In genomic region chr3:110623571-110623970, GRCh38 we compare ENCODE assay signal across 16 cellular contexts.
DNase-seq lines count a peak whose midpoint lies in the region; ATAC-seq and TF ChIP-seq lines count a peak whose summit lies in the region.
"Had no signal": no experiment of that assay in that cellular context is flagged by ENCODE, and none has a peak within 500 bp of the region (broad histone marks: within the 10 kb centered on the region; RNA-seq: fewer than 3 reads in every experiment).

No MANE protein-coding gene starts in this region.

- H3K36me3 ChIP-seq in breast epithelium: no peaks in the 10 kb centered on the region
- no peaks in the 10 kb centered on the region for H3K36me3 ChIP-seq in mesendoderm (ENCODE audit: control insufficient read depth, insufficient read depth, low read length)
- H3K36me3 ChIP-seq: upper lobe of right lung had no signal

- no peaks in the 10 kb centered on the region for H3K79me1 ChIP-seq in mesendoderm (ENCODE audit: low read length)

- CTCF ChIA-PET in MCF 10A (lab: Yijun Ruan, JAX): no interaction called here

- H3K4me2 ChIP-seq in mesendoderm (ENCODE audit: low read length): no peak overlapping the region

- H3K9me3 Mint-ChIP-seq in MCF 10A (ENCODE audit: unreplicated experiment): peaks cover 8% of the 10 kb centered on the region
- H3K9me3 Mint-ChIP-seq: CD4-positive, CD25-positive, alpha-beta regulatory T cell had no signal

- H3K4me1 Mint-ChIP-seq in MCF 10A (ENCODE audit: insufficient read depth, unreplicated experiment): no peaks in the 10 kb centered on the region
- peaks cover 14% of the 10 kb centered on the region for H3K4me1 Mint-ChIP-seq in T-helper 17 cell

- H3K36me3 Mint-ChIP-seq in MCF 10A (ENCODE audit: insufficient read depth, unreplicated experiment) (no peaks in the 10 kb centered on the region), T-helper 17 cell (ENCODE audit: low read depth) (no peaks in the 10 kb centered on the region)
- H3K36me3 Mint-ChIP-seq: CD4-positive, CD25-positive, alpha-beta regulatory T cell had no signal

- no peak overlapping the region for H2BK15ac ChIP-seq in mesendoderm (replicated peaks; ENCODE audit: low read depth)

- no TSS peak for BruUV-seq in MCF 10A (replicated peaks; lab: Mats Ljungman, UMichigan)

- DNase-seq in MCF 10A (ENCODE audit: unreplicated experiment) (peak; percentile 1), breast epithelium (ENCODE audit: low spot score in 2 of 2) (no peak), T-helper 17 cell (no peak), mesendoderm (no peak), NCI-H524 (lab: John Stamatoyannopoulos, UW) (no peak)
- DNase-seq: CD4-positive, CD25-positive, alpha-beta regulatory T cell; effector CD4-positive, alpha-beta T cell; HCEC 1CT; NCI-H1105 treated with DMSO at 0.1 percent for 48 hours; NCI-H446; small intestine; stimulated activated naive CD4-positive, alpha-beta T cell treated with Interleukin-2 at 50 U/mL for 16 hours; upper lobe of right lung had no signal

- intact Hi-C loops in MCF 10A (cut with micrococcal nuclease) (no loop called here), breast epithelium (cut with DNase I; ENCODE audit: low total_unique reads) (no loop called here)

- no peak overlapping the region for H2AK5ac ChIP-seq in mesendoderm (ENCODE audit: low read length)

- no CpG with 5 or more reads among the region's 1 CpG for WGBS in mesendoderm (ENCODE audit: extremely low coverage, insufficient coverage, low lambda C conversion rate)

- H3K4me1 ChIP-seq in breast epithelium: no peaks in the 10 kb centered on the region
- peaks cover 2% of the 10 kb centered on the region for H3K4me1 ChIP-seq in mesendoderm (ENCODE audit: control insufficient read depth, low read depth, low read length)
- H3K4me1 ChIP-seq: upper lobe of right lung had no signal

- H4K8ac ChIP-seq in mesendoderm (ENCODE audit: low read depth, low read length): no peak overlapping the region

- H3K27me3 ChIP-seq in breast epithelium (no peaks in the 10 kb centered on the region), mesendoderm (ENCODE audit: insufficient read depth, low read length, poor library complexity) (no peaks in the 10 kb centered on the region)
- H3K27me3 ChIP-seq: upper lobe of right lung had no signal

- no peak overlapping the region for H3K27ac Mint-ChIP-seq in MCF 10A (ENCODE audit: low read depth, unreplicated experiment)
- no peak overlapping the region for H3K27ac Mint-ChIP-seq in T-helper 17 cell
- H3K27ac Mint-ChIP-seq: CD4-positive, CD25-positive, alpha-beta regulatory T cell had no signal

- H3K79me2 ChIP-seq in mesendoderm (ENCODE audit: control insufficient read depth, insufficient read depth, low read length): no peaks in the 10 kb centered on the region

- peak; percentile 51 for ATAC-seq in HG02970 (IDR thresholded peaks at IDR 0.05; ENCODE audit: low FRiP score, unreplicated experiment)
- peak; percentile 40 for ATAC-seq in T-helper 17 cell
- ATAC-seq in GM19467 (IDR thresholded peaks at IDR 0.05; ENCODE audit: unreplicated experiment): no peak
- no peak for ATAC-seq in GM19395 (IDR thresholded peaks at IDR 0.05; ENCODE audit: unreplicated experiment)
- ATAC-seq: upper lobe of right lung had no signal

- H2BK120ac ChIP-seq in mesendoderm (ENCODE audit: low read depth, low read length): no peak overlapping the region

- peak overlapping the region; percentile 18 for H3K18ac ChIP-seq in mesendoderm (ENCODE audit: low read length)

- TF ChIP-seq CTCF in MCF 10A (IDR thresholded peaks at IDR 0.05; ENCODE audit: unreplicated experiment) (no peak), breast epithelium (IDR thresholded peaks at IDR 0.05) (no peak)

- H3K27me3 Mint-ChIP-seq in MCF 10A (ENCODE audit: insufficient read depth, unreplicated experiment) (no peaks in the 10 kb centered on the region), T-helper 17 cell (peaks cover 6% of the 10 kb centered on the region)
- H3K27me3 Mint-ChIP-seq: CD4-positive, CD25-positive, alpha-beta regulatory T cell had no signal

- H3K4ac ChIP-seq in mesendoderm (ENCODE audit: low read depth, low read length): no peak overlapping the region

- H3K23ac ChIP-seq in mesendoderm (ENCODE audit: low read length): no peak overlapping the region

- POLR2A ChIA-PET in MCF 10A (lab: Yijun Ruan, JAX): no interaction called here

- no peak overlapping the region for H3K9ac ChIP-seq in mesendoderm (ENCODE audit: low read length)

- H2BK5ac ChIP-seq in mesendoderm (ENCODE audit: low read length): no peak overlapping the region

- H3K4me3 ChIP-seq in breast epithelium: no peak overlapping the region
- no peak overlapping the region for H3K4me3 ChIP-seq in mesendoderm (ENCODE audit: low read length)
- H3K4me3 ChIP-seq: upper lobe of right lung had no signal

- H3K4me3 Mint-ChIP-seq in MCF 10A (ENCODE audit: unreplicated experiment) (no peak overlapping the region), T-helper 17 cell (no peak overlapping the region)
- H3K4me3 Mint-ChIP-seq: CD4-positive, CD25-positive, alpha-beta regulatory T cell had no signal

- no peak overlapping the region for H4K5ac ChIP-seq in mesendoderm (ENCODE audit: low read length)

- no peak overlapping the region for H3K56ac ChIP-seq in mesendoderm (ENCODE audit: low read length)

- H3K27ac ChIP-seq in breast epithelium (no peak overlapping the region), mesendoderm (ENCODE audit: low read depth, low read length) (no peak overlapping the region)
- H3K27ac ChIP-seq: upper lobe of right lung had no signal

- no peaks in the 10 kb centered on the region for H3K9me3 ChIP-seq in breast epithelium
- H3K9me3 ChIP-seq in T-helper 17 cell (ENCODE audit: control insufficient read depth, low read length, poor library complexity, severe bottlenecking): no peaks in the 10 kb centered on the region
- H3K9me3 ChIP-seq: upper lobe of right lung had no signal

- no peak for TF ChIP-seq POLR2A in breast epithelium (IDR thresholded peaks at IDR 0.05)

Comparison
In these comparisons a context has a peak if more than half of its experiments do, and no peak if none do; other contexts are left out.
1. ATAC-seq: peak in HG02970 (single experiment) and T-helper 17 cell (single experiment); none in GM19467 (single experiment) and GM19395 (single experiment).